Comparison of ENCODE assay signal across 8 cellular contexts in genomic region chr1:159076753-159077656, GRCh38. TPM values are rescaled to one million over a fixed set of nuclear protein-coding genes. Genes with fewer than 3 reads are reported as not detected.
DNase-seq lines count a peak whose midpoint lies in the region; ATAC-seq and TF ChIP-seq lines count a peak whose summit lies in the region.

TSS of gene AIM2 (minus strand) at chr1:159076766. CDS start at chr1:159073499, 3,267 bp downstream.

- ATAC-seq in HG03095 (IDR thresholded peaks at IDR 0.05; ENCODE audit: unreplicated experiment): peak; percentile 83
- ATAC-seq in T-cell (replicated peaks in 1 of 4): peak; percentile 81 to 87 (median 84)

- TF ChIP-seq POLR2A in GM19099 (IDR thresholded peaks at IDR 0.05; ENCODE audit: extremely low read depth, insufficient read length, low read depth): peak; percentile 57

- H3K4me3 Mint-ChIP-seq in T-cell: peak within 1 kb of the TSS; percentile 55 to 81 (median 80)
- peak within 1 kb of the TSS; percentile 79 for H3K4me3 Mint-ChIP-seq in activated naive CD8-positive, alpha-beta T cell
- no peak within 1 kb of the TSS for H3K4me3 Mint-ChIP-seq in osteocyte (ENCODE audit: unreplicated experiment)

- H3K27ac Mint-ChIP-seq in T-cell (peak within 1 kb of the TSS; percentile 96), osteocyte (ENCODE audit: unreplicated experiment) (no peak within 1 kb of the TSS)
- H3K27ac Mint-ChIP-seq in activated naive CD8-positive, alpha-beta T cell: peak within 1 kb of the TSS; percentile 90

- POLR2A ChIA-PET in T-cell (lab: Charles Lee): interaction anchor here in 1 of 2 donors (0.7 to 1.4 kb wide), 4 partner anchors 11 to 848 kb away, joined by 3 to 4 read pairs (median 3); no protein-coding TSS in a partner anchor

- H3K36me3 Mint-ChIP-seq in T-cell: peaks cover 7% of the 10 kb centered on the region
- no peaks in the 10 kb centered on the region for H3K36me3 Mint-ChIP-seq in activated naive CD8-positive, alpha-beta T cell
- H3K36me3 Mint-ChIP-seq in osteocyte (ENCODE audit: unreplicated experiment): no peaks in the 10 kb centered on the region

- CTCF ChIA-PET in T-cell (lab: Charles Lee): interaction anchor here in 1 of 2 donors (0.8 to 2.4 kb wide), 7 partner anchors 9 to 952 kb away, joined by 3 to 15 read pairs (median 3); no protein-coding TSS in a partner anchor

- peaks cover 0 to 4% of the 10 kb centered on the region in 2 donors for H3K27me3 Mint-ChIP-seq in T-cell
- H3K27me3 Mint-ChIP-seq in activated naive CD8-positive, alpha-beta T cell: peaks cover 3% of the 10 kb centered on the region
- H3K27me3 Mint-ChIP-seq in osteocyte (ENCODE audit: unreplicated experiment): peaks cover 45% of the 10 kb centered on the region

- TF ChIP-seq CTCF in osteocyte (IDR thresholded peaks at IDR 0.05): no peak

- H3K4me1 Mint-ChIP-seq in T-cell (peaks cover 7 to 39% (median 22%) of the 10 kb centered on the region in 3 donors), osteocyte (ENCODE audit: unreplicated experiment) (no peaks in the 10 kb centered on the region)
- H3K4me1 Mint-ChIP-seq in activated naive CD8-positive, alpha-beta T cell (ENCODE audit: low read depth): peaks cover 22% of the 10 kb centered on the region

- DNase-seq in T-cell (peak; percentile 41 to 85 (median 75)), HuH-7.5 (ENCODE audit: low spot score) (no peak), osteocyte (ENCODE audit: extremely low spot score, unreplicated experiment) (no peak), SK-N-DZ (ENCODE audit: low spot score) (no peak)
- DNase-seq in stimulated activated CD4-positive, alpha-beta T cell treated with anti-CD3 and anti-CD28 coated beads, Interleukin-12 subunit alpha, Interleukin-12 subunit beta, amount 100 ng/mL, for 4 hours: peak; percentile 97

- H3K9me3 Mint-ChIP-seq in T-cell (no peaks in the 10 kb centered on the region), osteocyte (ENCODE audit: unreplicated experiment) (no peaks in the 10 kb centered on the region)
- H3K9me3 Mint-ChIP-seq in activated naive CD8-positive, alpha-beta T cell (ENCODE audit: low read depth): no peaks in the 10 kb centered on the region

RNA-seq across cellular contexts. Expression of gene AIM2, which starts in this region (rescaled TPM):
- total RNA-seq in T-cell: 1 to 10 TPM; 2.1 to 7.1 (median 2.7) TPM
- not detected in 2 replicates for total RNA-seq in osteocyte
- polyA plus RNA-seq in SK-N-DZ (2014; cell fraction: cytosol; rRNA removed): not detected in 2 replicates
- not detected in 2 replicates for polyA plus RNA-seq in SK-N-DZ (2014; cell fraction: nucleus; rRNA removed)

Comparison
In these comparisons a context has a peak if more than half of its experiments do, and no peak if none do; other contexts are left out.
1. DNase-seq: peak in T-cell (34 of 34) and stimulated activated CD4-positive, alpha-beta T cell treated with anti-CD3 and anti-CD28 coated beads, Interleukin-12 subunit alpha, Interleukin-12 subunit beta, amount 100 ng/mL, for 4 hours (single experiment); none in HuH-7.5 (single experiment), osteocyte (single experiment) and SK-N-DZ (single experiment).